In the genomic region with DNA sequence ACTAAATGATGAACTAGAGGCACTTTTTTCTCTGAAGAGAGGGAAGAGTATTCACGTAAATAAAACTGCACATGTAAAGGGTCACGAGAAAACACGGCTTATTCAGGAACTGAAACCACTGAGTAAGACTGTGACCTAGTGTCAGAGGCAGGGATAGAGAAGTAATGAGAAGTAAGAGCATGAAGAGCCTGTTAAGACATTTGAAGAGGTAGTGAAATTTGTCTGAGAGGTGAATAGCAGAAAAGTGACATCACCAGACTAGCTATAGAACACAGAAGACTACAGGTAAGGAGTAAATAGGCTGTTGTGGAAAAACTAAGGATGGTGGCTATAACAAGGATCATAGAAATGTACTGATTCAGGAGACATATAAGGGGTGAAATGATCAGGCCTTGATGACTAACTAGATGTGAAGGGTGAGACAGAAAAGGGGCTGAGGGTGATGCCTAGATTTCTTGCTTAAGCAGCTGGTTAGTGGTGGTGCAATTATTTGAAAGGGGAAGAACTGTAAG, we compare ENCODE assay signal across 8 cellular contexts.
DNase-seq lines count a peak whose midpoint lies in the region; ATAC-seq and TF ChIP-seq lines count a peak whose summit lies in the region.

No MANE protein-coding gene starts in this region.

- no peaks in the 10 kb centered on the region for H4K20me1 ChIP-seq in PC-3 (ENCODE audit: low read length)

- H3K27ac ChIP-seq in heart left ventricle = peak overlapping the region in 4 of 12 donors; percentile 16 to 72 (median 26)
- no peak overlapping the region for H3K27ac ChIP-seq in PC-3 (ENCODE audit: low read length)

- H3K79me2 ChIP-seq in PC-3 (ENCODE audit: low read length) = no peaks in the 10 kb centered on the region

- no peak for TF ChIP-seq POLR2A in heart left ventricle (IDR thresholded peaks at IDR 0.05)

- BruUV-seq in PC-3 (replicated peaks; lab: Mats Ljungman, UMichigan) = no TSS peak

- H3K4me3 ChIP-seq in heart left ventricle = no peak overlapping the region
- H3K4me3 ChIP-seq in PC-3 (ENCODE audit: low read length) = no peak overlapping the region

- peaks cover 0 to 31% (median 0%) of the 10 kb centered on the region in 12 donors for H3K4me1 ChIP-seq in heart left ventricle
- H3K4me1 ChIP-seq in PC-3 (ENCODE audit: insufficient read depth, low read length) = no peaks in the 10 kb centered on the region

- no peak overlapping the region for H3K4me2 ChIP-seq in PC-3 (ENCODE audit: low read length)

- no peaks in the 10 kb centered on the region for H3K9me2 ChIP-seq in PC-3 (replicated peaks; ENCODE audit: low read length)

- no peak for TF ChIP-seq CTCF in heart left ventricle (IDR thresholded peaks at IDR 0.05)
- TF ChIP-seq CTCF in PC-3 (conservative IDR thresholded peaks at IDR 0.05; ENCODE audit: low read depth, low read length) = no peak

- intact Hi-C loops in heart left ventricle (cut with DNase I) = no loop called here
- intact Hi-C loops in cardiac septum (cut with DNase I) = no loop called here
- intact Hi-C loops in activated T-helper 2 cell treated with anti-CD3 and anti-CD28 coated beads, Interferon-gamma antibody, Interleukin-2, Interleukin-4, amounts not matched to agents 10 μg/mL and 5 μg/mL and 100 μg/mL, durations not matched to agents 14 hours and 24 hours and 36 hours (cut with micrococcal nuclease) = loop anchor here (2.0 kb wide), 1 partner anchor 39 kb away; no protein-coding TSS in a partner anchor
- intact Hi-C loops in PC-3 (cut with micrococcal nuclease) = no loop called here

- ATAC-seq in heart left ventricle (peak; percentile 55 to 75 (median 62)), HG03139 (IDR thresholded peaks at IDR 0.05; ENCODE audit: unreplicated experiment) (peak; percentile 99), PC-3 (no peak)

- H3K27ac Mint-ChIP-seq in activated T-helper 2 cell treated with anti-CD3 and anti-CD28 coated beads, Interferon-gamma antibody, Interleukin-2, Interleukin-4, amounts not matched to agents 10 μg/mL and 5 μg/mL and 100 μg/mL, durations not matched to agents 14 hours and 24 hours and 36 hours = peak overlapping the region; percentile 71

- H3K4me3 Mint-ChIP-seq in activated T-helper 2 cell treated with anti-CD3 and anti-CD28 coated beads, Interferon-gamma antibody, Interleukin-2, Interleukin-4, amounts not matched to agents 10 μg/mL and 5 μg/mL and 100 μg/mL, durations not matched to agents 14 hours and 24 hours and 36 hours (ENCODE audit: low read depth) = no peak overlapping the region

- CTCF ChIA-PET in PC-3 (lab: Charles Lee) = no interaction called here

- H3K27me3 ChIP-seq in heart left ventricle = no peaks in the 10 kb centered on the region
- H3K27me3 ChIP-seq in PC-3 (ENCODE audit: low read length) = no peaks in the 10 kb centered on the region

- H3K27me3 Mint-ChIP-seq in activated T-helper 2 cell treated with anti-CD3 and anti-CD28 coated beads, Interferon-gamma antibody, Interleukin-2, Interleukin-4, amounts not matched to agents 10 μg/mL and 5 μg/mL and 100 μg/mL, durations not matched to agents 14 hours and 24 hours and 36 hours (ENCODE audit: low read depth) = no peaks in the 10 kb centered on the region

- no peaks in the 10 kb centered on the region for H3F3A ChIP-seq in PC-3 (ENCODE audit: low read length, unreplicated experiment)

- H3K9ac ChIP-seq in PC-3 (ENCODE audit: low read length) = no peak overlapping the region

- H3K9me3 ChIP-seq in heart left ventricle = peaks cover 0 to 7% (median 0%) of the 10 kb centered on the region in 12 donors
- H3K9me3 ChIP-seq in PC-3 (ENCODE audit: low read length) = no peaks in the 10 kb centered on the region

- H3K4me1 Mint-ChIP-seq in activated T-helper 2 cell treated with anti-CD3 and anti-CD28 coated beads, Interferon-gamma antibody, Interleukin-2, Interleukin-4, amounts not matched to agents 10 μg/mL and 5 μg/mL and 100 μg/mL, durations not matched to agents 14 hours and 24 hours and 36 hours (ENCODE audit: low read depth) = peaks cover 14% of the 10 kb centered on the region

- no peaks in the 10 kb centered on the region for H3K9me3 Mint-ChIP-seq in activated T-helper 2 cell treated with anti-CD3 and anti-CD28 coated beads, Interferon-gamma antibody, Interleukin-2, Interleukin-4, amounts not matched to agents 10 μg/mL and 5 μg/mL and 100 μg/mL, durations not matched to agents 14 hours and 24 hours and 36 hours

- POLR2A ChIA-PET in PC-3 (lab: Charles Lee; ENCODE audit: unreplicated experiment) = no interaction called here

- H3K36me3 ChIP-seq in heart left ventricle = peaks cover 0 to 78% (median 62%) of the 10 kb centered on the region in 9 donors
- peaks cover 15% of the 10 kb centered on the region for H3K36me3 ChIP-seq in PC-3 (ENCODE audit: low read depth, low read length)

- DNase-seq in heart left ventricle = no peak
- DNase-seq in cardiac septum (ENCODE audit: low spot score) = no peak
- DNase-seq in activated T-helper 2 cell treated with anti-CD3 and anti-CD28 coated beads, Interferon-gamma antibody, Interleukin-2, Interleukin-4, amounts not matched to agents 10 μg/mL and 5 μg/mL and 100 μg/mL, durations not matched to agents 14 hours and 24 hours and 36 hours (ENCODE audit: low spot score) = no peak
- DNase-seq in GF-D8 (lab: John Stamatoyannopoulos, UW) = no peak
- no peak for DNase-seq in PC-3
- DNase-seq in NCI-H748 treated with DMSO at 0.1 percent for 48 hours (lab: John Stamatoyannopoulos, UW) = no peak
- DNase-seq in NCI-H187 (lab: John Stamatoyannopoulos, UW) = no peak

- no peak overlapping the region for H2AFZ ChIP-seq in PC-3 (ENCODE audit: low read length)

- H3K36me3 Mint-ChIP-seq in activated T-helper 2 cell treated with anti-CD3 and anti-CD28 coated beads, Interferon-gamma antibody, Interleukin-2, Interleukin-4, amounts not matched to agents 10 μg/mL and 5 μg/mL and 100 μg/mL, durations not matched to agents 14 hours and 24 hours and 36 hours (ENCODE audit: low read depth) = peaks cover 62% of the 10 kb centered on the region

- WGBS in heart left ventricle, 4 donors = 78 to 84% (median 81%) methylated on average over 3 of the region's 3 CpGs
